In the genomic region with DNA sequence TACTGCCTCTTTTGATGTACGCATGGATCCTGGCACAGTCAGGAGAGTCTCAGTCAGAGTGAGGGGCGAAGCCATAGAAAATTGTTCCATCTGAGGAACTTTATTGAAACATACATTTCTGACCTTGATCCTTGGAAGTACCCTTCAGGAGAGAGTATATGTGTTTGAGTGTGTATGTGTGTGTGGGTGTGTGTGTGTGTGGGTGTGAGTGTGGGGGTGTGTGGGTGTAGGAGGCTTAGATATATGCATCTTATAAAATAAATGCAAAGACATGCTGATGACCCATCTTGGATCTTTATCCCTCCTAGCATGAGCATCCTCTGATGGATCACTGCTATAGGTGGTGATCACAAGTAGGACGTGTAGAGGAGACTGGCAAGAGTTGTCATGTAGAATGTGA, we compare ENCODE assay signal across 27 cellular contexts.
"Had no signal": no experiment of that assay in that cellular context is flagged by ENCODE, and none has a peak within 500 bp of the region (broad histone marks: within the 10 kb centered on the region; RNA-seq: fewer than 3 reads in every experiment).

No MANE protein-coding gene starts in this region.

- H3K4me3 Mint-ChIP-seq: endodermal cell; naive thymus-derived CD8-positive, alpha-beta T cell; neural crest cell; type B pancreatic cell had no signal

- H3K36me3 Mint-ChIP-seq: naive thymus-derived CD8-positive, alpha-beta T cell had no signal

- H3K4me3 ChIP-seq: dorsolateral prefrontal cortex, gastrocnemius medialis, lung, pancreas, right lobe of liver, testis, tibial artery had no signal

- H3K9me3 ChIP-seq: gastrocnemius medialis, neutrophil, pancreas, right lobe of liver, testis, tibial artery had no signal

- H3K27ac ChIP-seq: dorsolateral prefrontal cortex, epithelial cell of prostate, gastrocnemius medialis, neutrophil, pancreas, right lobe of liver, testis had no signal

- H3K36me3 ChIP-seq: gastrocnemius medialis, neutrophil, pancreas, right lobe of liver, tibial artery had no signal

- ATAC-seq: esophagus mucosa; gastrocnemius medialis; left lobe of liver; naive thymus-derived CD8-positive, alpha-beta T cell; pancreas; right lobe of liver had no signal

- H3K27me3 Mint-ChIP-seq: type B pancreatic cell had no signal

- H3K27ac Mint-ChIP-seq: endodermal cell; naive thymus-derived CD8-positive, alpha-beta T cell; type B pancreatic cell had no signal

- DNase-seq: dorsolateral prefrontal cortex; effector CD4-positive, alpha-beta T cell; endodermal cell; foreskin fibroblast; gastrocnemius medialis; head of caudate nucleus; kidney; mesendoderm; midbrain; naive thymus-derived CD8-positive, alpha-beta T cell; pancreas; retina; right lobe of liver; small intestine; stimulated activated CD4-positive, alpha-beta T cell treated with anti-CD3 and anti-CD28 coated beads, Interleukin-15, amount 100 ng/mL, for 24 hours; stimulated activated CD4-positive, alpha-beta T cell treated with anti-CD3 and anti-CD28 coated beads, Interleukin-2, amount 100 ng/mL, for 48 hours; stimulated activated naive CD4-positive, alpha-beta T cell treated with Interleukin-2 at 50 U/mL for 16 hours; substantia nigra; testis; tibial artery had no signal

- H3K9me3 Mint-ChIP-seq: endodermal cell; naive thymus-derived CD8-positive, alpha-beta T cell; neural crest cell; type B pancreatic cell had no signal

- H3K27me3 ChIP-seq: dorsolateral prefrontal cortex, gastrocnemius medialis, pancreas, right lobe of liver, testis, tibial artery had no signal
